8 cellular contexts compared by ENCODE assay signal in the genomic region with DNA sequence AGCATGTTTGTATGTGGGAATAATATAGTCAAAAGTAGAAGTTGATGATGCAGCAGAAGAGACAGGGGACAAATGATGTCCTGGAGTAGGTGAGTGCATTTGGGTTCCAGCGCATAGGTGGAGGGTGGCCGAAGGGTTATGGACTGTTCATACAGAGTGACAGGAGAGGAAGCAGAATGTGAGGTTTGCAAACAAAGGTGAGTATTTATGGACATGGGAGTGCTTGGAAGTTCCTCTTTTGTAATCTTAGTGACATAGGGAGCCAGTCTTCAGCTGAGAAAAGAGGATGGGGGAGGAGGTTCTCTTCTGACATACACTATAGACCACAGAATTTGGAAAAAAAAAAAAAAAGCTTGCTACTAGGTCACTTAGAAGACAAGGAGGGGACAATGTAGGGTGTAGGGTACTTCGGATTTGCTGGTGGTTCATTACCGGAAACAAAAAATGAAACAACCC.
DNase-seq lines count a peak whose midpoint lies in the region; ATAC-seq lines count a peak whose summit lies in the region.

No MANE protein-coding gene starts in this region.

- no peaks in the 10 kb centered on the region for H3K9me3 Mint-ChIP-seq in effector memory CD8-positive, alpha-beta T cell
- H3K9me3 Mint-ChIP-seq in stimulated activated memory B cell treated with anti-CD40 and anti-IgM and Interleukin-4, amounts not matched to agents 10 μg/mL and 1 μg/mL and 100 μg/mL, for 72 hours, result no peaks in the 10 kb centered on the region

- H3K36me3 Mint-ChIP-seq in effector memory CD8-positive, alpha-beta T cell (ENCODE audit: insufficient read depth), result no peaks in the 10 kb centered on the region
- H3K36me3 Mint-ChIP-seq in stimulated activated memory B cell treated with anti-CD40 and anti-IgM and Interleukin-4, amounts not matched to agents 10 μg/mL and 1 μg/mL and 100 μg/mL, for 72 hours, result no peaks in the 10 kb centered on the region

- no peak overlapping the region for H3K4me3 Mint-ChIP-seq in effector memory CD8-positive, alpha-beta T cell
- H3K4me3 Mint-ChIP-seq in stimulated activated memory B cell treated with anti-CD40 and anti-IgM and Interleukin-4, amounts not matched to agents 10 μg/mL and 1 μg/mL and 100 μg/mL, for 72 hours, result no peak overlapping the region

- DNase-seq in CD1c-positive myeloid dendritic cell (ENCODE audit: extremely low spot score) (peak; percentile 50), Kasumi-1 (lab: John Stamatoyannopoulos, UW) (peak; percentile 84 to 90), NCI-H1092 (lab: John Stamatoyannopoulos, UW) (no peak), NCI-H2081 (lab: John Stamatoyannopoulos, UW) (no peak)
- DNase-seq in effector memory CD8-positive, alpha-beta T cell, result no peak
- DNase-seq in activated naive CD4-positive, alpha-beta T cell treated with anti-CD3 and anti-CD28 coated beads, Interleukin-2, amount 50 U/mL, for 16 hours, result no peak

- H3K4me1 Mint-ChIP-seq in effector memory CD8-positive, alpha-beta T cell (ENCODE audit: low read depth in 2 of 2), result peaks cover 0 to 3% of the 10 kb centered on the region in 2 donors
- peaks cover 6% of the 10 kb centered on the region for H3K4me1 Mint-ChIP-seq in stimulated activated memory B cell treated with anti-CD40 and anti-IgM and Interleukin-4, amounts not matched to agents 10 μg/mL and 1 μg/mL and 100 μg/mL, for 72 hours

- H3K27ac Mint-ChIP-seq in effector memory CD8-positive, alpha-beta T cell, result no peak overlapping the region
- H3K27ac Mint-ChIP-seq in stimulated activated memory B cell treated with anti-CD40 and anti-IgM and Interleukin-4, amounts not matched to agents 10 μg/mL and 1 μg/mL and 100 μg/mL, for 72 hours, result no peak overlapping the region

- H3K27me3 Mint-ChIP-seq in effector memory CD8-positive, alpha-beta T cell, result no peaks in the 10 kb centered on the region
- no peaks in the 10 kb centered on the region for H3K27me3 Mint-ChIP-seq in stimulated activated memory B cell treated with anti-CD40 and anti-IgM and Interleukin-4, amounts not matched to agents 10 μg/mL and 1 μg/mL and 100 μg/mL, for 72 hours

- ATAC-seq in GM21526 (IDR thresholded peaks at IDR 0.05; ENCODE audit: low FRiP score, unreplicated experiment), result peak; percentile 54
- peak; percentile 82 for ATAC-seq in effector memory CD8-positive, alpha-beta T cell (replicated peaks)
- ATAC-seq in stimulated activated memory B cell treated with anti-CD40 and anti-IgM and Interleukin-4, amounts not matched to agents 10 μg/mL and 1 μg/mL and 100 μg/mL, for 72 hours, result peak; percentile 88

Comparison
In these comparisons a context has a peak if more than half of its experiments do, and no peak if none do; other contexts are left out.
1. DNase-seq: peak in CD1c-positive myeloid dendritic cell (single experiment) and Kasumi-1 (2 of 2); none in effector memory CD8-positive, alpha-beta T cell (0 of 3), NCI-H1092 (single experiment), activated naive CD4-positive, alpha-beta T cell treated with anti-CD3 and anti-CD28 coated beads, Interleukin-2, amount 50 U/mL, for 16 hours (single experiment) and NCI-H2081 (0 of 2).
2. Peak in every context shown above with its lines, with median percentiles within 50 percentile points of each other: ATAC-seq.